ENCODE assay signal across 8 cellular contexts in genomic region chr3:13896473-13897154, GRCh38. TPM values are rescaled to one million over a fixed set of nuclear protein-coding genes. Genes with fewer than 3 reads are reported as not detected.
DNase-seq lines count a peak whose midpoint lies in the region; ATAC-seq, FAIRE-seq and TF ChIP-seq lines count a peak whose summit lies in the region.

No MANE protein-coding gene starts in this region.

- peak; percentile 24 for ATAC-seq in activated CD8-positive, alpha-beta T cell treated with anti-CD3 and anti-CD28 coated beads, Interleukin-2, amount 10 ng/mL, durations not matched to agents 7 days and 5 days
- ATAC-seq in naive B cell (ENCODE audit: low read depth in 2 of 2): peak; percentile 29 to 34
- ATAC-seq in GM19023 (IDR thresholded peaks at IDR 0.05; ENCODE audit: unreplicated experiment): no peak

- no peaks in the 10 kb centered on the region for H3K36me3 ChIP-seq in esophagus squamous epithelium

- H3K4me1 Mint-ChIP-seq in activated CD8-positive, alpha-beta T cell treated with anti-CD3 and anti-CD28 coated beads, Interleukin-2, amount 10 ng/mL, durations not matched to agents 7 days and 5 days (ENCODE audit: low read depth): peaks cover 21% of the 10 kb centered on the region
- H3K4me1 Mint-ChIP-seq in naive B cell (peaks cover 18 to 21% (median 20%) of the 10 kb centered on the region in 3 donors), type B pancreatic cell (ENCODE audit: unreplicated experiment) (peaks cover 4% of the 10 kb centered on the region)

- intact Hi-C loops in esophagus squamous epithelium (cut with DNase I): loop anchor here (10.0 kb wide), 2 partner anchors 218 to 278 kb away; partner anchors contain the start of genes LSM3 and XPC

- WGBS in esophagus squamous epithelium, 2 donors: 14% methylated on average over 12 of the region's 12 CpGs

- peaks cover 22% of the 10 kb centered on the region for H3K9me3 Mint-ChIP-seq in activated CD8-positive, alpha-beta T cell treated with anti-CD3 and anti-CD28 coated beads, Interleukin-2, amount 10 ng/mL, durations not matched to agents 7 days and 5 days (ENCODE audit: insufficient read depth)
- H3K9me3 Mint-ChIP-seq in naive B cell (peaks cover 9 to 31% (median 26%) of the 10 kb centered on the region in 7 donors), type B pancreatic cell (peaks cover 10% of the 10 kb centered on the region)

- peaks cover 0 to 18% (median 12%) of the 10 kb centered on the region in 3 donors for H3K9me3 ChIP-seq in esophagus squamous epithelium

- H3K4me1 ChIP-seq in esophagus squamous epithelium: peaks cover 6 to 24% (median 11%) of the 10 kb centered on the region in 3 donors

- no peak overlapping the region for H3K27ac Mint-ChIP-seq in activated CD8-positive, alpha-beta T cell treated with anti-CD3 and anti-CD28 coated beads, Interleukin-2, amount 10 ng/mL, durations not matched to agents 7 days and 5 days
- H3K27ac Mint-ChIP-seq in naive B cell (peak overlapping the region in 2 of 6 donors; percentile 11 to 25), type B pancreatic cell (no peak overlapping the region)

- CTCF ChIA-PET in HEK293T (lab: Yijun Ruan, JAX): interaction anchor here (0.6 to 2.5 kb wide), 11 partner anchors 11 to 411 kb away, joined by 3 to 11 read pairs (median 4); partner anchors contain the start of genes CHCHD4, LSM3, TMEM43 and XPC
- CTCF ChIA-PET in activated CD8-positive, alpha-beta T cell treated with anti-CD3 and anti-CD28 coated beads, Interleukin-2, amount 10 ng/mL, durations not matched to agents 7 days and 5 days (lab: Charles Lee): interaction anchor here (0.6 to 3.7 kb wide), 32 partner anchors 9 to 1025 kb away, joined by 3 to 47 read pairs (median 4); partner anchors contain the start of genes CHCHD4, LSM3, SLC6A6 and TMEM43

- H3K27ac ChIP-seq in esophagus squamous epithelium: peak overlapping the region in 2 of 4 donors; percentile 82 to 84

- H3K36me3 Mint-ChIP-seq in activated CD8-positive, alpha-beta T cell treated with anti-CD3 and anti-CD28 coated beads, Interleukin-2, amount 10 ng/mL, durations not matched to agents 7 days and 5 days (ENCODE audit: low read depth): peaks cover 11% of the 10 kb centered on the region
- H3K36me3 Mint-ChIP-seq in naive B cell: peaks cover 19 to 32% of the 10 kb centered on the region in 2 donors
- H3K36me3 Mint-ChIP-seq in type B pancreatic cell: no peaks in the 10 kb centered on the region

- H3K4me3 Mint-ChIP-seq in activated CD8-positive, alpha-beta T cell treated with anti-CD3 and anti-CD28 coated beads, Interleukin-2, amount 10 ng/mL, durations not matched to agents 7 days and 5 days: peak overlapping the region; percentile 84
- peak overlapping the region; percentile 58 to 96 (median 92) for H3K4me3 Mint-ChIP-seq in naive B cell
- H3K4me3 Mint-ChIP-seq in type B pancreatic cell: peak overlapping the region; percentile 92

- FAIRE-seq in D721Med (lab: Jason Lieb, UNC): no peak

- POLR2A ChIA-PET in HEK293T (lab: Yijun Ruan, JAX): interaction anchor here (1.0 to 1.3 kb wide), 2 partner anchors 228 to 282 kb away, joined by 6 read pairs; partner anchors contain the start of genes CHCHD4, LSM3, TMEM43 and XPC
- POLR2A ChIA-PET in activated CD8-positive, alpha-beta T cell treated with anti-CD3 and anti-CD28 coated beads, Interleukin-2, amount 10 ng/mL, durations not matched to agents 7 days and 5 days (lab: Charles Lee): interaction anchor here (1.0 to 1.6 kb wide), 2 partner anchors 228 to 282 kb away, joined by 5 to 11 read pairs; partner anchors contain the start of genes CHCHD4, LSM3, TMEM43 and XPC

- H3K4me3 ChIP-seq in esophagus squamous epithelium: peak overlapping the region in 3 of 4 donors; percentile 63 to 73 (median 65)

- no peak for TF ChIP-seq POLR2A in esophagus squamous epithelium (IDR thresholded peaks at IDR 0.05)

- no peaks in the 10 kb centered on the region for H3K27me3 ChIP-seq in esophagus squamous epithelium

- no peak for DNase-seq in D721Med (ENCODE audit: insufficient read length, low spot score)
- peak; percentile 62 for DNase-seq in HEK293T (ENCODE audit: extremely low spot score)
- DNase-seq in NCI-H460 (ENCODE audit: extremely low read depth, low read depth): peak; percentile 59
- peak; percentile 78 for DNase-seq in activated CD8-positive, alpha-beta T cell treated with anti-CD3 and anti-CD28 coated beads, Interleukin-2, amount 10 ng/mL, durations not matched to agents 7 days and 5 days
- DNase-seq in esophagus squamous epithelium (lab: John Stamatoyannopoulos, UW): no peak
- DNase-seq in naive B cell: peak; percentile 47
- DNase-seq in type B pancreatic cell (ENCODE audit: extremely low spot score, unreplicated experiment): peak; percentile 62

- peaks cover 2% of the 10 kb centered on the region for H3K27me3 Mint-ChIP-seq in activated CD8-positive, alpha-beta T cell treated with anti-CD3 and anti-CD28 coated beads, Interleukin-2, amount 10 ng/mL, durations not matched to agents 7 days and 5 days (ENCODE audit: low read depth)
- H3K27me3 Mint-ChIP-seq in naive B cell (peaks cover 3 to 32% (median 30%) of the 10 kb centered on the region in 3 donors), type B pancreatic cell (peaks cover 45% of the 10 kb centered on the region)

- TF ChIP-seq CTCF in D721Med (IDR thresholded peaks at IDR 0.05; ENCODE audit: insufficient read depth, missing control alignments) (peak; percentile 93), esophagus squamous epithelium (IDR thresholded peaks at IDR 0.05) (peak; percentile 24 to 92 (median 72)), type B pancreatic cell (conservative IDR thresholded peaks at IDR 0.05) (peak; percentile 87)

TF ChIP-seq in HEK293T, 16 proteins besides CTCF, POLR2A, EP300 and RAD21:
- TF ChIP-seq LEF1 (IDR thresholded peaks at IDR 0.05; ENCODE audit: borderline replicate concordance): no peak
- no peak for TF ChIP-seq FOXK2 (IDR thresholded peaks at IDR 0.05)
- no peak for TF ChIP-seq ARNT (IDR thresholded peaks at IDR 0.05)
- no peak for TF ChIP-seq CTBP1 (IDR thresholded peaks at IDR 0.05; ENCODE audit: borderline replicate concordance)
- no peak for TF ChIP-seq L3MBTL2 (conservative IDR thresholded peaks at IDR 0.05)
- no peak for TF ChIP-seq BHLHE40 (IDR thresholded peaks at IDR 0.05; ENCODE audit: borderline replicate concordance)

RNA-seq across cellular contexts. Expression of gene WNT7A, which starts 16.7 kb away (rescaled TPM):
- not detected in 2 replicates for total RNA-seq in NCI-H460 (2014; rRNA removed; shearing (Covaris generic))
- not detected in 2 replicates for polyA plus RNA-seq in NCI-H460 (2014; cell fraction: nucleus; rRNA removed)
- not detected for total RNA-seq in activated CD8-positive, alpha-beta T cell treated with anti-CD3 and anti-CD28 coated beads, Interleukin-2, amount 10 ng/mL, durations not matched to agents 7 days and 5 days
- total RNA-seq in esophagus squamous epithelium (under 1 TPM in 3 of 4 donors, not detected in 1; 0.09 to 0.91 (median 0.73) TPM), type B pancreatic cell (ENCODE audit: low replicate concordance) (3.4 and 15.1 TPM in 2 replicates)
- polyA plus RNA-seq in naive B cell (ENCODE audit: low read depth in 6 of 6): not detected

Comparison
In these comparisons a context has a peak if more than half of its experiments do, and no peak if none do; other contexts are left out.
1. DNase-seq: peak in HEK293T (single experiment), NCI-H460 (single experiment), activated CD8-positive, alpha-beta T cell treated with anti-CD3 and anti-CD28 coated beads, Interleukin-2, amount 10 ng/mL, durations not matched to agents 7 days and 5 days (single experiment), naive B cell (single experiment) and type B pancreatic cell (single experiment); none in D721Med (single experiment) and esophagus squamous epithelium (single experiment).
2. Peak in every context shown above with its lines, with median percentiles within 50 percentile points of each other: CTCF ChIP-seq and H3K4me3 Mint-ChIP-seq.